Comparison of ENCODE assay signal across 1 cellular context in genomic region chr1:70675737-70676156, GRCh38.
TF ChIP-seq lines count a peak whose summit lies in the region.

No MANE protein-coding gene starts in this region.

TF ChIP-seq in K562, 482 proteins besides CTCF, POLR2A, EP300 and RAD21 (continued from another document and continues in another):
- no peak for TF ChIP-seq CREB5 (CRISPR knock-in tag; IDR thresholded peaks at IDR 0.05)
- TF ChIP-seq RERE (CRISPR knock-in tag; IDR thresholded peaks at IDR 0.05; ENCODE audit: borderline replicate concordance), result no peak
- no peak for TF ChIP-seq STAT6 (CRISPR knock-in tag; IDR thresholded peaks at IDR 0.05)
- no peak for TF ChIP-seq LARP7 (IDR thresholded peaks at IDR 0.05)
- no peak for TF ChIP-seq HDAC6 (IDR thresholded peaks at IDR 0.05; ENCODE audit: low read depth, low read length)
- no peak for TF ChIP-seq SAFB (IDR thresholded peaks at IDR 0.05; ENCODE audit: borderline replicate concordance, low read depth, low read length)
- peak; percentile 56; the same call in 1 of the 2 replicates for TF ChIP-seq MYBL2 (IDR thresholded peaks at IDR 0.05; ENCODE audit: low read depth)
- no peak for TF ChIP-seq MYBL2 (CRISPR knock-in tag; IDR thresholded peaks at IDR 0.05; ENCODE audit: borderline replicate concordance)
- TF ChIP-seq POLR2AphosphoS5 (IDR thresholded peaks at IDR 0.05; ENCODE audit: control insufficient read depth, insufficient read depth, low read depth, low read length), result peak; percentile 98
- 0 out of 2 replicates have a peak, but pooled peaks have one; percentile 23 for TF ChIP-seq JUN (IDR thresholded peaks at IDR 0.05; ENCODE audit: borderline replicate concordance, low read depth, low read length)
- no peak for TF ChIP-seq JUN (CRISPR knock-in tag; IDR thresholded peaks at IDR 0.05; ENCODE audit: borderline replicate concordance)
- TF ChIP-seq ZNF511 (CRISPR knock-in tag; IDR thresholded peaks at IDR 0.05), result no peak
- TF ChIP-seq RHOXF2B (CRISPR knock-in tag; conservative IDR thresholded peaks at IDR 0.05), result no peak
- peak; percentile 10 for TF ChIP-seq NCOA4 (IDR thresholded peaks at IDR 0.05; ENCODE audit: partially characterized antibody)
- TF ChIP-seq TRIM28 (IDR thresholded peaks at IDR 0.05), result no peak
- TF ChIP-seq BDP1 (IDR thresholded peaks at IDR 0.05; ENCODE audit: insufficient read depth, insufficient read length), result no peak
- TF ChIP-seq NFIX (CRISPR knock-in tag; IDR thresholded peaks at IDR 0.05; ENCODE audit: low read depth), result no peak
- TF ChIP-seq, protein P1, sequence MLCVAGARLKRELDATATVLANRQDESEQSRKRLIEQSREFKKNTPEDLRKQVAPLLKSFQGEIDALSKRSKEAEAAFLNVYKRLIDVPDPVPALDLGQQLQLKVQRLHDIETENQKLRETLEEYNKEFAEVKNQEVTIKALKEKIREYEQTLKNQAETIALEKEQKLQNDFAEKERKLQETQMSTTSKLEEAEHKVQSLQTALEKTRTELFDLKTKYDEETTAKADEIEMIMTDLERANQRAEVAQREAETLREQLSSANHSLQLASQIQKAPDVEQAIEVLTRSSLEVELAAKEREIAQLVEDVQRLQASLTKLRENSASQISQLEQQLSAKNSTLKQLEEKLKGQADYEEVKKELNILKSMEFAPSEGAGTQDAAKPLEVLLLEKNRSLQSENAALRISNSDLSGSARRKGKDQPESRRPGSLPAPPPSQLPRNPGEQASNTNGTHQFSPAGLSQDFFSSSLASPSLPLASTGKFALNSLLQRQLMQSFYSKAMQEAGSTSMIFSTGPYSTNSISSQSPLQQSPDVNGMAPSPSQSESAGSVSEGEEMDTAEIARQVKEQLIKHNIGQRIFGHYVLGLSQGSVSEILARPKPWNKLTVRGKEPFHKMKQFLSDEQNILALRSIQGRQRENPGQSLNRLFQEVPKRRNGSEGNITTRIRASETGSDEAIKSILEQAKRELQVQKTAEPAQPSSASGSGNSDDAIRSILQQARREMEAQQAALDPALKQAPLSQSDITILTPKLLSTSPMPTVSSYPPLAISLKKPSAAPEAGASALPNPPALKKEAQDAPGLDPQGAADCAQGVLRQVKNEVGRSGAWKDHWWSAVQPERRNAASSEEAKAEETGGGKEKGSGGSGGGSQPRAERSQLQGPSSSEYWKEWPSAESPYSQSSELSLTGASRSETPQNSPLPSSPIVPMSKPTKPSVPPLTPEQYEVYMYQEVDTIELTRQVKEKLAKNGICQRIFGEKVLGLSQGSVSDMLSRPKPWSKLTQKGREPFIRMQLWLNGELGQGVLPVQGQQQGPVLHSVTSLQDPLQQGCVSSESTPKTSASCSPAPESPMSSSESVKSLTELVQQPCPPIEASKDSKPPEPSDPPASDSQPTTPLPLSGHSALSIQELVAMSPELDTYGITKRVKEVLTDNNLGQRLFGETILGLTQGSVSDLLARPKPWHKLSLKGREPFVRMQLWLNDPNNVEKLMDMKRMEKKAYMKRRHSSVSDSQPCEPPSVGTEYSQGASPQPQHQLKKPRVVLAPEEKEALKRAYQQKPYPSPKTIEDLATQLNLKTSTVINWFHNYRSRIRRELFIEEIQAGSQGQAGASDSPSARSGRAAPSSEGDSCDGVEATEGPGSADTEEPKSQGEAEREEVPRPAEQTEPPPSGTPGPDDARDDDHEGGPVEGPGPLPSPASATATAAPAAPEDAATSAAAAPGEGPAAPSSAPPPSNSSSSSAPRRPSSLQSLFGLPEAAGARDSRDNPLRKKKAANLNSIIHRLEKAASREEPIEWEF (CRISPR knock-in tag; IDR thresholded peaks at IDR 0.05), result no peak
- TF ChIP-seq, protein P2, sequence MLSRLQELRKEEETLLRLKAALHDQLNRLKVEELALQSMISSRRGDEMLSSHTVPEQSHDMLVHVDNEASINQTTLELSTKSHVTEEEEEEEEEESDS (CRISPR knock-in tag; IDR thresholded peaks at IDR 0.05), result no peak
- 0 out of 2 replicates have a peak, but pooled peaks have one; percentile 28 for TF ChIP-seq MYNN (IDR thresholded peaks at IDR 0.05)
- TF ChIP-seq MYNN (CRISPR knock-in tag; IDR thresholded peaks at IDR 0.05), result no peak
- TF ChIP-seq ZNF766 (CRISPR knock-in tag; conservative IDR thresholded peaks at IDR 0.05), result no peak
- no peak for TF ChIP-seq ZNF354B (CRISPR knock-in tag; IDR thresholded peaks at IDR 0.05)
- TF ChIP-seq NFIC (IDR thresholded peaks at IDR 0.05), result peak; percentile 89
- TF ChIP-seq SMARCA5 (IDR thresholded peaks at IDR 0.05), result 0 out of 2 replicates have a peak, but pooled peaks have one; percentile 24
- TF ChIP-seq HIVEP1 (CRISPR knock-in tag; IDR thresholded peaks at IDR 0.05), result no peak
- TF ChIP-seq RBM22 (IDR thresholded peaks at IDR 0.05; ENCODE audit: low read depth, low read length, poor library complexity, severe bottlenecking), result no peak
- peak; percentile 64 for TF ChIP-seq NUFIP1 (IDR thresholded peaks at IDR 0.05; ENCODE audit: partially characterized antibody)
- TF ChIP-seq MAZ (CRISPR knock-in tag; conservative IDR thresholded peaks at IDR 0.05 in 1 of 2, IDR thresholded peaks at IDR 0.05 in 1 of 2), result peak; percentile 47 to 82; a peak in 3 of 4 replicates
- TF ChIP-seq HSF4 (CRISPR knock-in tag; IDR thresholded peaks at IDR 0.05; ENCODE audit: borderline replicate concordance), result no peak
- TF ChIP-seq NFYB (IDR thresholded peaks at IDR 0.05; ENCODE audit: extremely low read depth, insufficient read length), result no peak
- no peak for TF ChIP-seq TOE1 (IDR thresholded peaks at IDR 0.05; ENCODE audit: borderline replicate concordance)
- TF ChIP-seq TOE1 (CRISPR knock-in tag; IDR thresholded peaks at IDR 0.05; ENCODE audit: borderline replicate concordance, low read depth), result no peak
- TF ChIP-seq SAP30 (IDR thresholded peaks at IDR 0.05; ENCODE audit: borderline replicate concordance, insufficient read depth, low read depth, low read length, poor library complexity, severe bottlenecking), result no peak
- TF ChIP-seq, protein P3, sequence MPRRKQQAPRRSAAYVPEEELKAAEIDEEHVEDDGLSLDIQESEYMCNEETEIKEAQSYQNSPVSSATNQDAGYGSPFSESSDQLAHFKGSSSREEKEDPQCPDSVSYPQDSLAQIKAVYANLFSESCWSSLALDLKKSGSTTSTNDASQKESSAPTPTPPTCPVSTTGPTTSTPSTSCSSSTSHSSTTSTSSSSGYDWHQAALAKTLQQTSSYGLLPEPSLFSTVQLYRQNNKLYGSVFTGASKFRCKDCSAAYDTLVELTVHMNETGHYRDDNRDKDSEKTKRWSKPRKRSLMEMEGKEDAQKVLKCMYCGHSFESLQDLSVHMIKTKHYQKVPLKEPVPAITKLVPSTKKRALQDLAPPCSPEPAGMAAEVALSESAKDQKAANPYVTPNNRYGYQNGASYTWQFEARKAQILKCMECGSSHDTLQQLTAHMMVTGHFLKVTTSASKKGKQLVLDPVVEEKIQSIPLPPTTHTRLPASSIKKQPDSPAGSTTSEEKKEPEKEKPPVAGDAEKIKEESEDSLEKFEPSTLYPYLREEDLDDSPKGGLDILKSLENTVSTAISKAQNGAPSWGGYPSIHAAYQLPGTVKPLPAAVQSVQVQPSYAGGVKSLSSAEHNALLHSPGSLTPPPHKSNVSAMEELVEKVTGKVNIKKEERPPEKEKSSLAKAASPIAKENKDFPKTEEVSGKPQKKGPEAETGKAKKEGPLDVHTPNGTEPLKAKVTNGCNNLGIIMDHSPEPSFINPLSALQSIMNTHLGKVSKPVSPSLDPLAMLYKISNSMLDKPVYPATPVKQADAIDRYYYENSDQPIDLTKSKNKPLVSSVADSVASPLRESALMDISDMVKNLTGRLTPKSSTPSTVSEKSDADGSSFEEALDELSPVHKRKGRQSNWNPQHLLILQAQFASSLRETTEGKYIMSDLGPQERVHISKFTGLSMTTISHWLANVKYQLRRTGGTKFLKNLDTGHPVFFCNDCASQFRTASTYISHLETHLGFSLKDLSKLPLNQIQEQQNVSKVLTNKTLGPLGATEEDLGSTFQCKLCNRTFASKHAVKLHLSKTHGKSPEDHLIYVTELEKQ (CRISPR knock-in tag; IDR thresholded peaks at IDR 0.05), result no peak
- TF ChIP-seq RBBP5 (IDR thresholded peaks at IDR 0.05; ENCODE audit: borderline replicate concordance, insufficient read depth, low read length, poor library complexity, severe bottlenecking), result no peak
- TF ChIP-seq MITF (IDR thresholded peaks at IDR 0.05), result no peak
- TF ChIP-seq ZNF717 (CRISPR knock-in tag; IDR thresholded peaks at IDR 0.05), result no peak
- TF ChIP-seq HNRNPLL (IDR thresholded peaks at IDR 0.05; ENCODE audit: low read depth, low read length, poor library complexity, severe bottlenecking), result no peak
- TF ChIP-seq, protein P4, sequence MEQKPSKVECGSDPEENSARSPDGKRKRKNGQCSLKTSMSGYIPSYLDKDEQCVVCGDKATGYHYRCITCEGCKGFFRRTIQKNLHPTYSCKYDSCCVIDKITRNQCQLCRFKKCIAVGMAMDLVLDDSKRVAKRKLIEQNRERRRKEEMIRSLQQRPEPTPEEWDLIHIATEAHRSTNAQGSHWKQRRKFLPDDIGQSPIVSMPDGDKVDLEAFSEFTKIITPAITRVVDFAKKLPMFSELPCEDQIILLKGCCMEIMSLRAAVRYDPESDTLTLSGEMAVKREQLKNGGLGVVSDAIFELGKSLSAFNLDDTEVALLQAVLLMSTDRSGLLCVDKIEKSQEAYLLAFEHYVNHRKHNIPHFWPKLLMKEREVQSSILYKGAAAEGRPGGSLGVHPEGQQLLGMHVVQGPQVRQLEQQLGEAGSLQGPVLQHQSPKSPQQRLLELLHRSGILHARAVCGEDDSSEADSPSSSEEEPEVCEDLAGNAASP (IDR thresholded peaks at IDR 0.05), result no peak
